35 cellular contexts compared by ENCODE assay signal in genomic region chr4:47849466-47849865, GRCh38. TPM values are rescaled to one million over a fixed set of nuclear protein-coding genes. Genes with fewer than 3 reads are reported as not detected.
"Had no signal": no experiment of that assay in that cellular context is flagged by ENCODE, and none has a peak within 500 bp of the region (broad histone marks: within the 10 kb centered on the region; RNA-seq: fewer than 3 reads in every experiment).

No MANE protein-coding gene starts in this region.

- H3K9me3 Mint-ChIP-seq: activated B cell treated with CpG ODN at 0.5 μM for 24 hours; activated CD4-positive, alpha-beta memory T cell treated with anti-CD3 and anti-CD28 coated beads for 36 hours; activated CD4-positive, alpha-beta T cell treated with anti-CD3 and anti-CD28 coated beads, Interleukin-2, amount 10 ng/mL, durations not matched to agents 24 days and 14 days; activated CD8-positive, alpha-beta T cell treated with anti-CD3 and anti-CD28 coated beads for 36 hours; activated naive CD4-positive, alpha-beta T cell treated with anti-CD3 and anti-CD28 coated beads, Interleukin-2, amount 50 U/mL, for 72 hours; activated T-cell treated with anti-CD3 and anti-CD28 coated beads, Interleukin-2, amount 50 U/mL, for 4 hours; activated T-cell treated with anti-CD3 and anti-CD28 coated beads, Interleukin-2, amount 50 U/mL, for 72 hours; activated T-helper 1 cell treated with anti-CD3 and anti-CD28 coated beads, Interleukin-12 subunit alpha, Interleukin-12 subunit beta, Interleukin-2, Interleukin-4 antibody, amounts not matched to agents 30 ng/mL and 10 ng/mL and 1 ng/mL, durations not matched to agents 14 hours and 24 hours and 36 hours; activated T-helper 17 cell treated with anti-CD3 and anti-CD28 coated beads, Interleukin-2, amount 50 U/mL, for 72 hours; T-helper 1 cell treated with Interleukin-12 subunit alpha and Interleukin-12 subunit beta and Interleukin-4 antibody, amounts not matched to agents 30 μg/mL and 1 μg/mL, for 36 hours had no signal

- H3K9me3 ChIP-seq: adrenal gland, body of pancreas, breast epithelium had no signal

- H3K4me3 ChIP-seq: adrenal gland, body of pancreas, breast epithelium had no signal

- H3K27ac Mint-ChIP-seq: activated B cell treated with CpG ODN at 0.5 μM for 24 hours; activated CD4-positive, alpha-beta memory T cell treated with anti-CD3 and anti-CD28 coated beads for 36 hours; activated CD4-positive, alpha-beta T cell treated with anti-CD3 and anti-CD28 coated beads, Interleukin-2, amount 10 ng/mL, durations not matched to agents 24 days and 14 days; activated CD8-positive, alpha-beta T cell treated with anti-CD3 and anti-CD28 coated beads for 36 hours; activated naive CD4-positive, alpha-beta T cell treated with anti-CD3 and anti-CD28 coated beads for 36 hours; activated naive CD4-positive, alpha-beta T cell treated with anti-CD3 and anti-CD28 coated beads, Interleukin-2, amount 50 U/mL, for 72 hours; activated naive CD8-positive, alpha-beta T cell treated with anti-CD3 and anti-CD28 coated beads for 36 hours; activated T-cell treated with anti-CD3 and anti-CD28 coated beads, Interleukin-2, amount 50 U/mL, for 72 hours; activated T-helper 1 cell treated with anti-CD3 and anti-CD28 coated beads, Interleukin-12 subunit alpha, Interleukin-12 subunit beta, Interleukin-2, Interleukin-4 antibody, amounts not matched to agents 30 ng/mL and 10 ng/mL and 1 ng/mL, durations not matched to agents 14 hours and 24 hours and 36 hours; activated T-helper 17 cell treated with anti-CD3 and anti-CD28 coated beads, Interleukin-2, amount 50 U/mL, for 72 hours; T-helper 1 cell treated with Interleukin-12 subunit alpha and Interleukin-12 subunit beta and Interleukin-4 antibody, amounts not matched to agents 30 μg/mL and 1 μg/mL, for 36 hours; T-helper 2 cell treated with Interferon-gamma antibody and Interleukin-4, amounts not matched to agents 5 μg/mL and 100 μg/mL, for 36 hours had no signal

- H3K36me3 ChIP-seq: adrenal gland, brain microvascular endothelial cell, breast epithelium had no signal

- H3K4me1 Mint-ChIP-seq: activated B cell treated with CpG ODN at 0.5 μM for 24 hours; activated CD4-positive, alpha-beta T cell treated with anti-CD3 and anti-CD28 coated beads, Interleukin-2, amount 10 ng/mL, durations not matched to agents 24 days and 14 days; activated naive CD8-positive, alpha-beta T cell treated with anti-CD3 and anti-CD28 coated beads for 36 hours; activated T-helper 17 cell treated with anti-CD3 and anti-CD28 coated beads, Interleukin-2, amount 50 U/mL, for 72 hours had no signal

- DNase-seq: activated B cell treated with CpG ODN at 0.5 μM for 24 hours; activated CD4-positive, alpha-beta memory T cell treated with anti-CD3 and anti-CD28 coated beads for 36 hours; activated CD4-positive, alpha-beta T cell treated with anti-CD3 and anti-CD28 coated beads for 4 hours; activated CD4-positive, alpha-beta T cell treated with anti-CD3 and anti-CD28 coated beads, Interleukin-2, amount 10 ng/mL, durations not matched to agents 24 days and 14 days; activated CD4-positive, alpha-beta T cell treated with anti-CD3 and anti-CD28 coated beads, Interleukin-2, amount 50 U/mL, for 1 hour; activated CD4-positive, alpha-beta T cell treated with anti-CD3 and anti-CD28 coated beads, Interleukin-2, amount 50 U/mL, for 4 hours; activated CD4-positive, CD25-positive, alpha-beta regulatory T cell treated with anti-CD3 and anti-CD28 coated beads, Interleukin-2, amount 50 U/mL, for 72 hours; activated CD8-positive, alpha-beta memory T cell treated with anti-CD3 and anti-CD28 coated beads, Interleukin-2, amount 50 U/mL, for 4 hours; activated CD8-positive, alpha-beta T cell treated with anti-CD3 and anti-CD28 coated beads for 36 hours; activated effector memory CD4-positive, alpha-beta T cell treated with anti-CD3 and anti-CD28 coated beads, Interleukin-2, amount 50 U/mL, for 16 hours; activated gamma-delta T cell treated with Interleukin-2 at 50 U/mL for 16 hours; activated naive CD4-positive, alpha-beta T cell; activated naive CD4-positive, alpha-beta T cell treated with anti-CD3 and anti-CD28 coated beads for 36 hours; activated naive CD4-positive, alpha-beta T cell treated with anti-CD3 and anti-CD28 coated beads, Interleukin-2, amount 50 U/mL, for 16 hours; activated naive CD8-positive, alpha-beta T cell treated with anti-CD3 and anti-CD28 coated beads for 36 hours; activated T-cell treated with anti-CD3 and anti-CD28 coated beads for 4 hours; activated T-cell treated with anti-CD3 and anti-CD28 coated beads, Interleukin-2, amount 50 U/mL, for 1 hour; activated T-cell treated with anti-CD3 and anti-CD28 coated beads, Interleukin-2, amount 50 U/mL, for 4 hours; activated T-cell treated with anti-CD3 and anti-CD28 coated beads, Interleukin-2, amount 50 U/mL, for 72 hours; adrenal gland; amniotic stem cell; aorta; body of pancreas; brain microvascular endothelial cell; central memory CD4-positive, alpha-beta T cell; T-helper 1 cell; T-helper 2 cell; T-helper 9 cell had no signal

- ATAC-seq: activated CD8-positive, alpha-beta T cell treated with anti-CD3 and anti-CD28 coated beads for 36 hours; activated naive CD4-positive, alpha-beta T cell treated with anti-CD3 and anti-CD28 coated beads, Interleukin-2, amount 50 U/mL, for 72 hours; activated T-cell treated with anti-CD3 and anti-CD28 coated beads, Interleukin-2, amount 50 U/mL, for 4 hours; activated T-cell treated with anti-CD3 and anti-CD28 coated beads, Interleukin-2, amount 50 U/mL, for 72 hours; activated T-helper 17 cell treated with anti-CD3 and anti-CD28 coated beads, Interleukin-2, amount 50 U/mL, for 72 hours; body of pancreas had no signal

- H3K27me3 ChIP-seq: adrenal gland, body of pancreas, brain microvascular endothelial cell, breast epithelium had no signal

- H3K4me3 Mint-ChIP-seq: activated B cell treated with CpG ODN at 0.5 μM for 24 hours; activated CD4-positive, alpha-beta memory T cell treated with anti-CD3 and anti-CD28 coated beads for 36 hours; activated CD4-positive, alpha-beta T cell treated with anti-CD3 and anti-CD28 coated beads, Interleukin-2, amount 10 ng/mL, durations not matched to agents 24 days and 14 days; activated CD8-positive, alpha-beta T cell treated with anti-CD3 and anti-CD28 coated beads for 36 hours; activated naive CD4-positive, alpha-beta T cell treated with anti-CD3 and anti-CD28 coated beads for 36 hours; activated naive CD8-positive, alpha-beta T cell treated with anti-CD3 and anti-CD28 coated beads for 36 hours; activated T-cell treated with anti-CD3 and anti-CD28 coated beads, Interleukin-2, amount 50 U/mL, for 4 hours; activated T-cell treated with anti-CD3 and anti-CD28 coated beads, Interleukin-2, amount 50 U/mL, for 72 hours; activated T-helper 1 cell treated with anti-CD3 and anti-CD28 coated beads, Interleukin-12 subunit alpha, Interleukin-12 subunit beta, Interleukin-2, Interleukin-4 antibody, amounts not matched to agents 30 ng/mL and 10 ng/mL and 1 ng/mL, durations not matched to agents 14 hours and 24 hours and 36 hours; activated T-helper 17 cell treated with anti-CD3 and anti-CD28 coated beads, Interleukin-2, amount 50 U/mL, for 72 hours; T-helper 1 cell treated with Interleukin-12 subunit alpha and Interleukin-12 subunit beta and Interleukin-4 antibody, amounts not matched to agents 30 μg/mL and 1 μg/mL, for 36 hours; T-helper 2 cell treated with Interferon-gamma antibody and Interleukin-4, amounts not matched to agents 5 μg/mL and 100 μg/mL, for 36 hours had no signal

- H3K27ac ChIP-seq: adrenal gland, body of pancreas, brain microvascular endothelial cell, breast epithelium, VCaP had no signal

- H3K27me3 Mint-ChIP-seq: activated B cell treated with CpG ODN at 0.5 μM for 24 hours; activated CD4-positive, alpha-beta memory T cell treated with anti-CD3 and anti-CD28 coated beads for 36 hours; activated CD4-positive, alpha-beta T cell treated with anti-CD3 and anti-CD28 coated beads, Interleukin-2, amount 10 ng/mL, durations not matched to agents 24 days and 14 days; activated CD8-positive, alpha-beta T cell treated with anti-CD3 and anti-CD28 coated beads for 36 hours; activated naive CD8-positive, alpha-beta T cell treated with anti-CD3 and anti-CD28 coated beads for 36 hours; activated T-helper 17 cell treated with anti-CD3 and anti-CD28 coated beads, Interleukin-2, amount 50 U/mL, for 72 hours had no signal

- H3K4me1 ChIP-seq: adrenal gland, body of pancreas, breast epithelium had no signal

RNA-seq across cellular contexts. Expression of gene CORIN, which starts 11.6 kb away (rescaled TPM):
- total RNA-seq: activated B cell treated with CpG ODN at 0.5 μM for 24 hours; activated naive CD8-positive, alpha-beta T cell treated with anti-CD3 and anti-CD28 coated beads for 36 hours; activated T-cell treated with anti-CD3 and anti-CD28 coated beads, Interleukin-2, amount 50 U/mL, for 4 hours; activated T-helper 1 cell treated with anti-CD3 and anti-CD28 coated beads, Interleukin-12 subunit alpha, Interleukin-12 subunit beta, Interleukin-2, Interleukin-4 antibody, amounts not matched to agents 30 ng/mL and 10 ng/mL and 1 ng/mL, durations not matched to agents 14 hours and 24 hours and 36 hours had no signal
